ENCODE assay signal across 34 cellular contexts in the genomic region with DNA sequence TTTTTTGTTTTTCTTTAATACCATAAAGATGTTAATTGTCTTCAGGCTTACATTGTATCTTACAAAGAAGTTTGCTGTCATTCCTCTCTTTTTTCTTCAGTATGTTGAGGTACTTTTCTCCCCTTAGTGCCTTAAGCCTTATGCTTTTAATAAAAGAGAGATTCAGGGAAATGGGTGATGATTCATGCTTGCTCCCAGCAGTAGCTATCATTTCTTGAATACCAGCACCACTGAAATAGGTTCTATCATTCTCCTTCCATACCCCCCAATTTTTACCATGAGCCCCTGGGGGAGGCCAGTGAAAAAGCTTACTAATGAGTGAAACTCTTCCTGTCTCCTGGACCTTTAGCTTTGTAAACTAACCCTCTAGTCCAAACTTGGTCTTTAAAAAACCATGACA.
A peak's percentile ranks its signal among the peaks of the same experiment; 100 is the strongest.
DNase-seq lines count a peak whose midpoint lies in the region; FAIRE-seq and TF ChIP-seq lines count a peak whose summit lies in the region.
"Had no signal": no experiment of that assay in that cellular context is flagged by ENCODE, and none has a peak within 500 bp of the region (broad histone marks: within the 10 kb centered on the region; RNA-seq: fewer than 3 reads in every experiment).

No MANE protein-coding gene starts in this region.

- POLR2A ChIA-PET in CD8-positive, alpha-beta memory T cell (lab: Charles Lee): no interaction called here

- H3K9me3 Mint-ChIP-seq in HFFc6 (peaks cover 24% of the 10 kb centered on the region), astrocyte (ENCODE audit: unreplicated experiment) (peaks cover 3% of the 10 kb centered on the region)
- H3K9me3 Mint-ChIP-seq in CD8-positive, alpha-beta memory T cell: peaks cover 0 to 20% (median 11%) of the 10 kb centered on the region in 5 donors

- CTCF ChIA-PET in CD8-positive, alpha-beta memory T cell (lab: Charles Lee): no interaction called here

- no peak overlapping the region for H3K9ac ChIP-seq in astrocyte (ENCODE audit: low read length)

- no peak overlapping the region for H2AFZ ChIP-seq in astrocyte (ENCODE audit: low read depth, low read length)

- peaks cover 7% of the 10 kb centered on the region for H3K4me1 ChIP-seq in astrocyte (ENCODE audit: insufficient read depth, low read length)
- H3K4me1 ChIP-seq in CD8-positive, alpha-beta memory T cell (ENCODE audit: insufficient read depth, low read length): no peaks in the 10 kb centered on the region
- H3K4me1 ChIP-seq in small intestine (ENCODE audit: control insufficient read depth in 2 of 2, insufficient read depth in 1 of 2, low read depth in 1 of 2, low read length in 1 of 2): no peaks in the 10 kb centered on the region
- H3K4me1 ChIP-seq: transverse colon had no signal

- no peaks in the 10 kb centered on the region for H3K9me3 ChIP-seq in astrocyte (ENCODE audit: insufficient read depth, low read depth, low read length)
- H3K9me3 ChIP-seq in CD8-positive, alpha-beta memory T cell (ENCODE audit: low read length): no peaks in the 10 kb centered on the region
- H3K9me3 ChIP-seq in small intestine (ENCODE audit: control insufficient read depth, low read depth): no peaks in the 10 kb centered on the region
- H3K9me3 ChIP-seq: transverse colon had no signal

- in situ Hi-C loops in GM13977 (cut with MboI; ENCODE audit: low pct_unique_long_range_greater_than_20kb, low sequenced_read_pairs, unreplicated experiment): no loop called here

- H4K20me1 ChIP-seq in astrocyte (ENCODE audit: insufficient read depth, low read length): peaks cover 31% of the 10 kb centered on the region

- DNase-seq in A172 (ENCODE audit: low spot score) (peak; percentile 13), HFFc6 (peak; percentile 41), astrocyte (ENCODE audit: low read depth) (peak; percentile 44), fibroblast of the aortic adventitia (ENCODE audit: low read depth) (peak; percentile 28), GM13977 (ENCODE audit: low spot score) (no peak), NAMALWA (ENCODE audit: low spot score) (no peak), small intestine (no peak)
- no peak for DNase-seq in CD8-positive, alpha-beta memory T cell
- DNase-seq: activated CD4-positive, alpha-beta T cell treated with anti-CD3 and anti-CD28 coated beads, Interleukin-2, amount 50 U/mL, for 1 hour; activated CD4-positive, CD25-positive, alpha-beta regulatory T cell; activated gamma-delta T cell; activated naive CD8-positive, alpha-beta T cell treated with anti-CD3 and anti-CD28 coated beads for 36 hours; activated T-cell treated with anti-CD3 and anti-CD28 coated beads, Interleukin-2, amount 50 U/mL, for 24 hours; aorta; caudate nucleus; CD4-positive, CD25-positive, alpha-beta regulatory T cell; DND-41; hippocampal formation; Karpas-422; naive thymus-derived CD4-positive, alpha-beta T cell; NCI-H1694; NCI-H524; NK-92 treated with Interleukin-12 subunit alpha and Interleukin-12 subunit beta, amount 100 ng/mL, for 24 hours; nucleus accumbens; PC-3; transverse colon had no signal

- H3K4me3 ChIP-seq in astrocyte (ENCODE audit: insufficient read depth, low read depth, low read length): no peak overlapping the region
- H3K4me3 ChIP-seq in fibroblast of the aortic adventitia (ENCODE audit: low read depth, low read length): no peak overlapping the region
- no peak overlapping the region for H3K4me3 ChIP-seq in CD8-positive, alpha-beta memory T cell (ENCODE audit: low read length)
- no peak overlapping the region for H3K4me3 ChIP-seq in small intestine (ENCODE audit: low read depth in 1 of 2, low read length in 2 of 2)
- H3K4me3 ChIP-seq: lung, transverse colon had no signal

- no peak overlapping the region for H3K27ac ChIP-seq in astrocyte (ENCODE audit: low read depth, low read length)
- no peak overlapping the region for H3K27ac ChIP-seq in CD8-positive, alpha-beta memory T cell (ENCODE audit: low read depth, low read length)
- no peak overlapping the region for H3K27ac ChIP-seq in small intestine (ENCODE audit: low read depth in 1 of 2, low read length in 1 of 2)
- H3K27ac ChIP-seq: 22Rv1, transverse colon had no signal

- TF ChIP-seq CTCF in HFFc6 (IDR thresholded peaks at IDR 0.05): no peak
- TF ChIP-seq CTCF in astrocyte (IDR thresholded peaks at IDR 0.05; ENCODE audit: insufficient read depth, low read depth, low read length): no peak
- no peak for TF ChIP-seq CTCF in fibroblast of the aortic adventitia (IDR thresholded peaks at IDR 0.05; ENCODE audit: insufficient read depth, low read length)
- TF ChIP-seq CTCF in GM13977 (IDR thresholded peaks at IDR 0.05; ENCODE audit: extremely low read depth, insufficient read depth, missing control alignments): no peak

- H3K27me3 Mint-ChIP-seq in HFFc6 (ENCODE audit: insufficient read depth): no peaks in the 10 kb centered on the region
- no peaks in the 10 kb centered on the region for H3K27me3 Mint-ChIP-seq in astrocyte (ENCODE audit: low read depth, unreplicated experiment)
- H3K27me3 Mint-ChIP-seq in CD8-positive, alpha-beta memory T cell: no peaks in the 10 kb centered on the region
- H3K27me3 Mint-ChIP-seq: activated naive CD8-positive, alpha-beta T cell treated with anti-CD3 and anti-CD28 coated beads for 36 hours; activated T-cell treated with anti-CD3 and anti-CD28 coated beads, Interleukin-2, amount 50 U/mL, for 24 hours; CD4-positive, CD25-positive, alpha-beta regulatory T cell; dendritic cell treated with granulocyte-macrophage colony-stimulating factor and Interleukin-4, amounts not matched to agents 40 ng/mL and 50 ng/mL, for 4 days had no signal

- H3K4me1 Mint-ChIP-seq in HFFc6 (ENCODE audit: low read depth) (peaks cover 39% of the 10 kb centered on the region), astrocyte (ENCODE audit: low read depth, unreplicated experiment) (peaks cover 17% of the 10 kb centered on the region)
- no peaks in the 10 kb centered on the region for H3K4me1 Mint-ChIP-seq in CD8-positive, alpha-beta memory T cell
- H3K4me1 Mint-ChIP-seq: activated naive CD8-positive, alpha-beta T cell treated with anti-CD3 and anti-CD28 coated beads for 36 hours; CD4-positive, CD25-positive, alpha-beta regulatory T cell; naive thymus-derived CD4-positive, alpha-beta T cell; stimulated activated effector memory CD8-positive, alpha-beta T cell treated with anti-CD3 and anti-CD28 coated beads, Interleukin-12 subunit alpha, Interleukin-12 subunit beta, amount 100 ng/mL, for 72 hours had no signal

- no peak overlapping the region for H3K4me3 Mint-ChIP-seq in HFFc6
- H3K4me3 Mint-ChIP-seq in astrocyte (ENCODE audit: unreplicated experiment): peak overlapping the region; percentile 20
- no peak overlapping the region for H3K4me3 Mint-ChIP-seq in CD8-positive, alpha-beta memory T cell
- H3K4me3 Mint-ChIP-seq: activated naive CD8-positive, alpha-beta T cell treated with anti-CD3 and anti-CD28 coated beads for 36 hours; activated T-cell treated with anti-CD3 and anti-CD28 coated beads, Interleukin-2, amount 50 U/mL, for 24 hours; CD4-positive, CD25-positive, alpha-beta regulatory T cell; dendritic cell treated with granulocyte-macrophage colony-stimulating factor and Interleukin-4, amounts not matched to agents 40 ng/mL and 50 ng/mL, for 4 days; naive thymus-derived CD4-positive, alpha-beta T cell; stimulated activated effector memory CD8-positive, alpha-beta T cell treated with anti-CD3 and anti-CD28 coated beads, Interleukin-12 subunit alpha, Interleukin-12 subunit beta, amount 100 ng/mL, for 72 hours had no signal

- H3K4me2 ChIP-seq in astrocyte (ENCODE audit: low read length): peak overlapping the region; percentile 57

- H3K27me3 ChIP-seq in astrocyte (ENCODE audit: insufficient read depth, low read length): no peaks in the 10 kb centered on the region
- H3K27me3 ChIP-seq in CD8-positive, alpha-beta memory T cell (ENCODE audit: insufficient read depth, low read length, poor library complexity, severe bottlenecking): no peaks in the 10 kb centered on the region
- H3K27me3 ChIP-seq in small intestine (ENCODE audit: control insufficient read depth in 2 of 2, insufficient read depth in 2 of 2, low read length in 2 of 2): no peaks in the 10 kb centered on the region
- H3K27me3 ChIP-seq: transverse colon had no signal

- H3K79me2 ChIP-seq in astrocyte (ENCODE audit: insufficient read depth, low read length): peaks cover 50% of the 10 kb centered on the region

- H3K27ac Mint-ChIP-seq in HFFc6: peak overlapping the region; percentile 10
- peak overlapping the region; percentile 55 for H3K27ac Mint-ChIP-seq in astrocyte (ENCODE audit: unreplicated experiment)
- H3K27ac Mint-ChIP-seq in CD8-positive, alpha-beta memory T cell: no peak overlapping the region
- H3K27ac Mint-ChIP-seq: activated naive CD8-positive, alpha-beta T cell treated with anti-CD3 and anti-CD28 coated beads for 36 hours; activated T-cell treated with anti-CD3 and anti-CD28 coated beads, Interleukin-2, amount 50 U/mL, for 24 hours; CD4-positive, CD25-positive, alpha-beta regulatory T cell; dendritic cell treated with granulocyte-macrophage colony-stimulating factor and Interleukin-4, amounts not matched to agents 40 ng/mL and 50 ng/mL, for 4 days; naive thymus-derived CD4-positive, alpha-beta T cell; stimulated activated effector memory CD8-positive, alpha-beta T cell treated with anti-CD3 and anti-CD28 coated beads, Interleukin-12 subunit alpha, Interleukin-12 subunit beta, amount 100 ng/mL, for 72 hours had no signal

- FAIRE-seq in astrocyte (lab: Jason Lieb, UNC) (no peak), small intestine (lab: Jason Lieb, UNC) (no peak)
- FAIRE-seq: D721Med, GM18507, GM19239, H1 had no signal

- H3K36me3 Mint-ChIP-seq in HFFc6 (ENCODE audit: low read depth) (peaks cover 17% of the 10 kb centered on the region), astrocyte (ENCODE audit: low read depth, unreplicated experiment) (no peaks in the 10 kb centered on the region)
- H3K36me3 Mint-ChIP-seq in CD8-positive, alpha-beta memory T cell: no peaks in the 10 kb centered on the region
- H3K36me3 Mint-ChIP-seq: activated naive CD8-positive, alpha-beta T cell treated with anti-CD3 and anti-CD28 coated beads for 36 hours; CD4-positive, CD25-positive, alpha-beta regulatory T cell; naive thymus-derived CD4-positive, alpha-beta T cell; stimulated activated effector memory CD8-positive, alpha-beta T cell treated with anti-CD3 and anti-CD28 coated beads, Interleukin-12 subunit alpha, Interleukin-12 subunit beta, amount 100 ng/mL, for 72 hours had no signal

- H3K36me3 ChIP-seq in astrocyte (ENCODE audit: insufficient read depth, low read length) (no peaks in the 10 kb centered on the region), small intestine (ENCODE audit: control insufficient read depth in 2 of 2, insufficient read depth in 2 of 2, low read length in 2 of 2) (no peaks in the 10 kb centered on the region)
- H3K36me3 ChIP-seq in CD8-positive, alpha-beta memory T cell (ENCODE audit: insufficient read depth, low read length): no peaks in the 10 kb centered on the region
- H3K36me3 ChIP-seq: transverse colon had no signal

Comparison
In these comparisons a context has a peak if more than half of its experiments do, and no peak if none do; other contexts are left out.
1. DNase-seq: peak in A172 (single experiment), HFFc6 (single experiment), astrocyte (single experiment) and fibroblast of the aortic adventitia (single experiment); none in GM13977 (single experiment), NAMALWA (single experiment), CD8-positive, alpha-beta memory T cell (0 of 5) and small intestine (single experiment).
2. H3K27ac Mint-ChIP-seq: peak in HFFc6 (single experiment) and astrocyte (single experiment); none in CD8-positive, alpha-beta memory T cell (0 of 8).